1 cellular context compared by ENCODE assay signal in the genomic region with DNA sequence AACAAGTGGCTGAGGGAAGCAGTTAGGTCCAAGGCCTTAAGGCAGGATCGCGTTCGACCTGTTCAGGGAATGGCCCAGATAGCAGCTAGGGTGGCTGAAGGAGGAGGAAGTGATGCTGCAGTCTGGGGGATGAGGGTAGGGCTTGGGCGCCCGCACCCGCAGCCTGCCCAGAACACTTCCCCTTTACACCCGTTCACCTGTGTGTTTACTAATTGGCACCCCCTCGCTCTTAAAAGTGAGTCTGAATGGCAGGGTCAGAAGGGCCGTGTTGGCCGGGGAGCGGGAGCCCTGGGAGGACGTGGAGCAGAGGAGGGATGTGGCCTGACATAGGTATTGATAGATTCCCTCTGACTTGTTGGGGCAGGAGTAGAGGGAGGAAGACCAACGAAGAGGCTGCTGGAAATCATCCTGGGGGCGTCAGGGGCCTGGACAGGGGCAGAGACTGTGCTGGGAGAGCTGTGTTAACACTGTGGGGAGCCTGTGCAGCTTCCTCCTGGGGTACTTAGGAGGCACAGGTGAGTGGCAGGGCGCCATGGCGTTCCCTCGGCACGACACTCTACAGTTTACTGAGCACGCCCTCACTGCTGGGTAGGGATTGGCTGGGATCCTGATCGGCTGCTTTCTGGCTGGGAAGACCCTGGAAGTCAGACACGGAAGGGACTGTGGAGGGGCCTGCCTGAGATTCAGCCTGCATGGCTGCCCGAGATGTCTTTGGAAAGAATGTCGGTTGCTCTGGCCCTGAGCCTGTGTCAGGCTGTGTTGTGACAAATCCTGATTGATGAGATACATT.
TF ChIP-seq lines count a peak whose summit lies in the region.

No MANE protein-coding gene starts in this region.

TF ChIP-seq in endothelial cell of umbilical vein, 7 proteins besides CTCF, POLR2A, EP300 and RAD21 (continued from another document):
- TF ChIP-seq, protein P1, sequence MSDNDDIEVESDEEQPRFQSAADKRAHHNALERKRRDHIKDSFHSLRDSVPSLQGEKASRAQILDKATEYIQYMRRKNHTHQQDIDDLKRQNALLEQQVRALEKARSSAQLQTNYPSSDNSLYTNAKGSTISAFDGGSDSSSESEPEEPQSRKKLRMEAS (IDR thresholded peaks at IDR 0.05; ENCODE audit: insufficient read depth, insufficient read length): no peak
- no peak for TF ChIP-seq FOS (IDR thresholded peaks at IDR 0.05; ENCODE audit: borderline replicate concordance, insufficient read depth, low read length)
- TF ChIP-seq JUN (IDR thresholded peaks at IDR 0.05; ENCODE audit: borderline replicate concordance, insufficient read depth, insufficient read length, low read depth): no peak
- TF ChIP-seq POLR2AphosphoS5 (IDR thresholded peaks at IDR 0.05; ENCODE audit: insufficient read depth, low read depth, low read length): no peak
- TF ChIP-seq MYC (IDR thresholded peaks at IDR 0.05; ENCODE audit: low read depth, low read length): no peak
- no peak for TF ChIP-seq EZH2 (IDR thresholded peaks at IDR 0.05; ENCODE audit: borderline replicate concordance, low read depth, low read length, severe bottlenecking)
TF ChIP-seq in endothelial cell of umbilical vein: peak in this region for 0.
